Comparison of ENCODE assay signal across 23 cellular contexts in the genomic region with DNA sequence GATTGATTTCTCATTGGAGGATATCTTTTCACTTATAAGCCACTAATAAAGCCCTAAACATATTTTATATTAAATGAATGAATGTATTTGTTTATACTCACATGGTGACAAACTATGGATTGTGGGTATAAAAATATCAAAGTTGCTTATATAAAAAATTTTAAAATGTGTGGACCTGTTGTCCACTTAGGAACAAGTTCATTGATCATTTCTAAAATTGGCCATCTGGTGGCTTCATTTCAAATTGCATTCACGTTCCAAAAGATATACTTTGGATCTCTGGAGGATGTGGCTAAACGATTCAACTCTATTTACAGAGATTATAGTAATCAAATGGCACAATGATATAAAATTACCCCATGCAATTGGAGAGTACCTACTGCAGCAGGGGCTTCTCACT. TPM values are rescaled to one million over a fixed set of nuclear protein-coding genes. Genes with fewer than 3 reads are reported as not detected.
A peak's percentile ranks its signal among the peaks of the same experiment; 100 is the strongest.
DNase-seq lines count a peak whose midpoint lies in the region; ATAC-seq and TF ChIP-seq lines count a peak whose summit lies in the region.
"Had no signal": no experiment of that assay in that cellular context is flagged by ENCODE, and none has a peak within 500 bp of the region (broad histone marks: within the 10 kb centered on the region; RNA-seq: fewer than 3 reads in every experiment).

No MANE protein-coding gene starts in this region.

- H3K9me3 Mint-ChIP-seq in MCF 10A (ENCODE audit: unreplicated experiment) (no peaks in the 10 kb centered on the region), endothelial cell (ENCODE audit: unreplicated experiment) (no peaks in the 10 kb centered on the region), type B pancreatic cell (peaks cover 5% of the 10 kb centered on the region)

- DNase-seq in MCF 10A (ENCODE audit: unreplicated experiment) (peak; percentile 10), breast epithelium (ENCODE audit: low spot score in 2 of 2) (no peak), PC-9 (no peak), endothelial cell (ENCODE audit: low spot score) (no peak), type B pancreatic cell (ENCODE audit: extremely low spot score, unreplicated experiment) (no peak), MG63 (no peak)
- no peak for DNase-seq in effector CD8-positive, alpha-beta T cell (lab: John Stamatoyannopoulos, UW)
- DNase-seq: activated CD4-positive, alpha-beta T cell treated with anti-CD3 and anti-CD28 coated beads, Interleukin-2, amount 50 U/mL, for 4 hours; aorta; DMS79 treated with DMSO at 0.1 percent for 48 hours; effector memory CD8-positive, alpha-beta T cell; islet precursor cell; midbrain; NCI-H1048; NCI-H446; posterior cingulate gyrus had no signal

- POLR2A ChIA-PET in MCF 10A (lab: Yijun Ruan, JAX), result no interaction called here
- POLR2A ChIA-PET in PC-9 (lab: Charles Lee; ENCODE audit: unreplicated experiment), result no interaction called here

- H3K4me1 Mint-ChIP-seq in MCF 10A (ENCODE audit: insufficient read depth, unreplicated experiment), result no peaks in the 10 kb centered on the region
- no peaks in the 10 kb centered on the region for H3K4me1 Mint-ChIP-seq in endothelial cell (ENCODE audit: unreplicated experiment)
- H3K4me1 Mint-ChIP-seq in type B pancreatic cell (ENCODE audit: unreplicated experiment), result no peaks in the 10 kb centered on the region
- H3K4me1 Mint-ChIP-seq: activated T-helper 17 cell treated with anti-CD3 and anti-CD28 coated beads, Interleukin-2, amount 50 U/mL, for 72 hours had no signal

- BruUV-seq in MCF 10A (replicated peaks; lab: Mats Ljungman, UMichigan), result no TSS peak
- BruUV-seq in PC-9 (replicated peaks; lab: Mats Ljungman, UMichigan), result no TSS peak

- no peaks in the 10 kb centered on the region for H3K9me2 ChIP-seq in PC-9 (ENCODE audit: insufficient read depth)

- H4K20me1 ChIP-seq in PC-9 (ENCODE audit: insufficient read depth), result no peaks in the 10 kb centered on the region

- H3K36me3 ChIP-seq in breast epithelium (no peaks in the 10 kb centered on the region), PC-9 (ENCODE audit: low read depth) (no peaks in the 10 kb centered on the region), MG63 (no peaks in the 10 kb centered on the region)
- H3K36me3 ChIP-seq: gastroesophageal sphincter, thoracic aorta had no signal

- H2AFZ ChIP-seq in PC-9, result no peak overlapping the region

- H3K4me1 ChIP-seq in breast epithelium (no peaks in the 10 kb centered on the region), PC-9 (replicated peaks; ENCODE audit: insufficient read depth) (no peaks in the 10 kb centered on the region)
- H3K4me1 ChIP-seq: gastroesophageal sphincter had no signal

- H3K27me3 Mint-ChIP-seq in MCF 10A (ENCODE audit: insufficient read depth, unreplicated experiment), result no peaks in the 10 kb centered on the region
- H3K27me3 Mint-ChIP-seq in endothelial cell (ENCODE audit: unreplicated experiment), result no peaks in the 10 kb centered on the region
- no peaks in the 10 kb centered on the region for H3K27me3 Mint-ChIP-seq in type B pancreatic cell
- H3K27me3 Mint-ChIP-seq: activated T-helper 17 cell treated with anti-CD3 and anti-CD28 coated beads, Interleukin-2, amount 50 U/mL, for 72 hours; effector memory CD8-positive, alpha-beta T cell had no signal

- H3K9me3 ChIP-seq in breast epithelium, result no peaks in the 10 kb centered on the region
- no peaks in the 10 kb centered on the region for H3K9me3 ChIP-seq in PC-9 (ENCODE audit: insufficient read depth, low read depth)
- no peaks in the 10 kb centered on the region for H3K9me3 ChIP-seq in MG63
- H3K9me3 ChIP-seq: gastroesophageal sphincter, thoracic aorta had no signal

- H3K27ac ChIP-seq in breast epithelium (no peak overlapping the region), PC-9 (no peak overlapping the region)
- H3K27ac ChIP-seq: gastroesophageal sphincter, thoracic aorta had no signal

- H3K4me3 Mint-ChIP-seq in MCF 10A (ENCODE audit: unreplicated experiment), result no peak overlapping the region
- no peak overlapping the region for H3K4me3 Mint-ChIP-seq in endothelial cell (ENCODE audit: unreplicated experiment)
- no peak overlapping the region for H3K4me3 Mint-ChIP-seq in type B pancreatic cell
- H3K4me3 Mint-ChIP-seq: activated T-helper 17 cell treated with anti-CD3 and anti-CD28 coated beads, Interleukin-2, amount 50 U/mL, for 72 hours; effector memory CD8-positive, alpha-beta T cell; T-helper 2 cell treated with Interferon-gamma antibody and Interleukin-4, amounts not matched to agents 5 μg/mL and 100 μg/mL, for 36 hours had no signal

- H3K27ac Mint-ChIP-seq in MCF 10A (ENCODE audit: low read depth, unreplicated experiment), result no peak overlapping the region
- no peak overlapping the region for H3K27ac Mint-ChIP-seq in endothelial cell (ENCODE audit: unreplicated experiment)
- no peak overlapping the region for H3K27ac Mint-ChIP-seq in type B pancreatic cell
- H3K27ac Mint-ChIP-seq: activated T-helper 17 cell treated with anti-CD3 and anti-CD28 coated beads, Interleukin-2, amount 50 U/mL, for 72 hours; effector memory CD8-positive, alpha-beta T cell; T-helper 2 cell treated with Interferon-gamma antibody and Interleukin-4, amounts not matched to agents 5 μg/mL and 100 μg/mL, for 36 hours had no signal

- no peaks in the 10 kb centered on the region for H3K79me2 ChIP-seq in PC-9 (ENCODE audit: low read depth)

- H3K4me2 ChIP-seq in PC-9, result no peak overlapping the region

- TF ChIP-seq CTCF in MCF 10A (IDR thresholded peaks at IDR 0.05; ENCODE audit: unreplicated experiment) (peak; percentile 30), breast epithelium (IDR thresholded peaks at IDR 0.05) (no peak), PC-9 (conservative IDR thresholded peaks at IDR 0.05) (peak; percentile 49), endothelial cell (IDR thresholded peaks at IDR 0.05; ENCODE audit: unreplicated experiment) (peak; percentile 63), type B pancreatic cell (conservative IDR thresholded peaks at IDR 0.05) (peak; percentile 69)

- TF ChIP-seq POLR2A in breast epithelium (IDR thresholded peaks at IDR 0.05), result no peak

- H3K4me3 ChIP-seq in breast epithelium (no peak overlapping the region), PC-9 (no peak overlapping the region), MG63 (no peak overlapping the region)
- H3K4me3 ChIP-seq: gastroesophageal sphincter, GM12878, thoracic aorta had no signal

- H3F3A ChIP-seq in PC-9 (ENCODE audit: insufficient read depth, low read depth), result no peaks in the 10 kb centered on the region

- H3K27me3 ChIP-seq in breast epithelium (no peaks in the 10 kb centered on the region), PC-9 (ENCODE audit: insufficient read depth, low read depth) (no peaks in the 10 kb centered on the region), MG63 (no peaks in the 10 kb centered on the region; the same call in 1 of the 2 replicates)
- H3K27me3 ChIP-seq: gastroesophageal sphincter had no signal

- intact Hi-C loops in MCF 10A (cut with micrococcal nuclease), result no loop called here
- intact Hi-C loops in breast epithelium (cut with DNase I; ENCODE audit: low total_unique reads), result no loop called here
- intact Hi-C loops in PC-9 (cut with micrococcal nuclease; ENCODE audit: unreplicated experiment), result no loop called here

- CTCF ChIA-PET in MCF 10A (lab: Yijun Ruan, JAX), result no interaction called here
- CTCF ChIA-PET in PC-9 (lab: Charles Lee), result no interaction called here

- H3K36me3 Mint-ChIP-seq in MCF 10A (ENCODE audit: insufficient read depth, unreplicated experiment) (no peaks in the 10 kb centered on the region), endothelial cell (ENCODE audit: low read depth, unreplicated experiment) (no peaks in the 10 kb centered on the region), type B pancreatic cell (no peaks in the 10 kb centered on the region)

- ATAC-seq in HG02840 (IDR thresholded peaks at IDR 0.05; ENCODE audit: low FRiP score, unreplicated experiment), result no peak
- ATAC-seq: activated T-helper 17 cell treated with anti-CD3 and anti-CD28 coated beads, Interleukin-2, amount 50 U/mL, for 72 hours; effector memory CD8-positive, alpha-beta T cell; gastroesophageal sphincter; GM12878; Right ventricle myocardium inferior had no signal

RNA-seq across cellular contexts. Expression of a gene that starts 32.5 kb away (rescaled TPM):
- not detected in 2 replicates for total RNA-seq in MCF 10A (2022)
- total RNA-seq in breast epithelium, result not detected
- 23.0 and 29.4 TPM in 2 replicates for total RNA-seq in PC-9 (2021)
- 0.08 TPM for total RNA-seq in endothelial cell (ENCODE audit: unreplicated experiment)
- total RNA-seq in type B pancreatic cell (ENCODE audit: low replicate concordance), result 3.6 and 9.5 TPM in 2 replicates
- total RNA-seq in MG63 (2014; rRNA removed; shearing (Covaris generic); ENCODE audit: low replicate concordance), result not detected in 2 replicates
- total RNA-seq: activated T-helper 17 cell treated with anti-CD3 and anti-CD28 coated beads, Interleukin-2, amount 50 U/mL, for 72 hours; Right ventricle myocardium inferior; thoracic aorta had no signal

Comparison
In these comparisons a context has a peak if more than half of its experiments do, and no peak if none do; other contexts are left out.
1. CTCF ChIP-seq: peak in MCF 10A (single experiment), PC-9 (single experiment), endothelial cell (single experiment) and type B pancreatic cell (single experiment); none in breast epithelium (0 of 3).